Comparison of ENCODE assay signal across 18 cellular contexts in genomic region chr17:9342225-9342624, GRCh38.
DNase-seq lines count a peak whose midpoint lies in the region; ATAC-seq and TF ChIP-seq lines count a peak whose summit lies in the region.
"Had no signal": no experiment of that assay in that cellular context is flagged by ENCODE, and none has a peak within 500 bp of the region (broad histone marks: within the 10 kb centered on the region; RNA-seq: fewer than 3 reads in every experiment).

No MANE protein-coding gene starts in this region.

- H3K36me3 ChIP-seq in HEK293 (ENCODE audit: control insufficient read depth in 2 of 2, insufficient read depth in 1 of 2, low read length in 2 of 2) = no peaks in the 10 kb centered on the region
- no peaks in the 10 kb centered on the region for H3K36me3 ChIP-seq in endodermal cell (ENCODE audit: control insufficient read depth, insufficient read depth, low read length)
- H3K36me3 ChIP-seq: BE2C had no signal

- H3K27me3 ChIP-seq in endodermal cell (ENCODE audit: control insufficient read depth, insufficient read depth, low read length, poor library complexity, severe bottlenecking) = peaks cover 15% of the 10 kb centered on the region
- H3K27me3 ChIP-seq: BE2C had no signal

- no peaks in the 10 kb centered on the region; the same call in 1 of the 2 replicates for H3K4me1 ChIP-seq in HEK293 (ENCODE audit: control insufficient read depth, insufficient read depth, low read length)
- H3K4me1 ChIP-seq in endodermal cell (ENCODE audit: control insufficient read depth, insufficient read depth, low read length) = no peaks in the 10 kb centered on the region
- H3K4me1 ChIP-seq: BE2C, Caco-2 had no signal

- H3K27me3 Mint-ChIP-seq in endodermal cell (ENCODE audit: insufficient read depth) = peaks cover 18% of the 10 kb centered on the region
- H3K27me3 Mint-ChIP-seq: CD4-positive, CD25-positive, alpha-beta regulatory T cell; IgD-negative memory B cell had no signal

- CTCF ChIA-PET in HEK293 (lab: Yijun Ruan, JAX) = interaction anchor here (0.5 to 0.6 kb wide), 2 partner anchors 28 to 344 kb away, joined by 3 read pairs; no protein-coding TSS in a partner anchor

- TF ChIP-seq CTCF in HEK293 (tag by site-specific recombination; IDR thresholded peaks at IDR 0.05) (no peak), endodermal cell (conservative IDR thresholded peaks at IDR 0.05) (peak; percentile 42), GM13977 (IDR thresholded peaks at IDR 0.05; ENCODE audit: extremely low read depth, insufficient read depth, missing control alignments) (no peak)

- H3K4me3 ChIP-seq in HEK293 (ENCODE audit: low read depth, low read length) = no peak overlapping the region
- H3K4me3 ChIP-seq in endodermal cell (ENCODE audit: low read length) = no peak overlapping the region

- peak; percentile 59 for DNase-seq in endodermal cell
- peak; percentile 66 for DNase-seq in islet precursor cell
- no peak for DNase-seq in GM13977 (ENCODE audit: low spot score)
- no peak for DNase-seq in stimulated activated naive CD4-positive, alpha-beta T cell (lab: John Stamatoyannopoulos, UW)
- DNase-seq in NCI-H69 (lab: John Stamatoyannopoulos, UW) = no peak
- DNase-seq: ACHN; BE2C; C1 segment of cervical spinal cord; Caco-2; CD4-positive, CD25-positive, alpha-beta regulatory T cell; GDM1; HCEC 1CT; HFFc6; KBM-7 had no signal

- H3K27ac ChIP-seq in HEK293 (ENCODE audit: extremely low read depth, low read depth, low read length) (no peak overlapping the region), endodermal cell (ENCODE audit: low read depth, low read length) (no peak overlapping the region)

- H3K9me3 Mint-ChIP-seq in endodermal cell = no peaks in the 10 kb centered on the region
- H3K9me3 Mint-ChIP-seq: IgD-negative memory B cell had no signal

- H3K4me3 Mint-ChIP-seq in endodermal cell = no peak overlapping the region
- H3K4me3 Mint-ChIP-seq: CD4-positive, CD25-positive, alpha-beta regulatory T cell; HFFc6; IgD-negative memory B cell had no signal

- H3K36me3 Mint-ChIP-seq in endodermal cell (ENCODE audit: low read depth) = no peaks in the 10 kb centered on the region

- no peak overlapping the region for H3K9ac ChIP-seq in endodermal cell (ENCODE audit: extremely low read depth, low read length, poor library complexity, severe bottlenecking)

- ATAC-seq in HG02623 (IDR thresholded peaks at IDR 0.05; ENCODE audit: unreplicated experiment) = no peak
- ATAC-seq: HepG2 had no signal

- 93 to 100% methylated on average over 8 of the region's 8 CpGs for WGBS in endodermal cell (ENCODE audit: insufficient coverage in 1 of 2, insufficient read length in 1 of 2), 2 experiments

- in situ Hi-C loops in GM13977 (cut with MboI; ENCODE audit: low pct_unique_long_range_greater_than_20kb, low sequenced_read_pairs, unreplicated experiment) = no loop called here

- POLR2A ChIA-PET in HEK293 (lab: Yijun Ruan, JAX) = interaction anchor here (0.7 kb wide), 1 partner anchor 1191 kb away, joined by 3 read pairs; no protein-coding TSS in a partner anchor

- H3K9me3 ChIP-seq in HEK293 (ENCODE audit: control insufficient read depth, insufficient read depth, low read depth, low read length) = no peaks in the 10 kb centered on the region
- no peaks in the 10 kb centered on the region for H3K9me3 ChIP-seq in endodermal cell (ENCODE audit: control insufficient read depth, low read length)
- H3K9me3 ChIP-seq: BE2C, Caco-2 had no signal

- no peak overlapping the region for H3K27ac Mint-ChIP-seq in endodermal cell
- H3K27ac Mint-ChIP-seq: HFFc6, IgD-negative memory B cell had no signal

- peaks cover 13% of the 10 kb centered on the region for H3K4me1 Mint-ChIP-seq in endodermal cell

TF ChIP-seq in HEK293, 187 proteins besides CTCF, POLR2A, EP300 and RAD21:
- TF ChIP-seq, protein P1, sequence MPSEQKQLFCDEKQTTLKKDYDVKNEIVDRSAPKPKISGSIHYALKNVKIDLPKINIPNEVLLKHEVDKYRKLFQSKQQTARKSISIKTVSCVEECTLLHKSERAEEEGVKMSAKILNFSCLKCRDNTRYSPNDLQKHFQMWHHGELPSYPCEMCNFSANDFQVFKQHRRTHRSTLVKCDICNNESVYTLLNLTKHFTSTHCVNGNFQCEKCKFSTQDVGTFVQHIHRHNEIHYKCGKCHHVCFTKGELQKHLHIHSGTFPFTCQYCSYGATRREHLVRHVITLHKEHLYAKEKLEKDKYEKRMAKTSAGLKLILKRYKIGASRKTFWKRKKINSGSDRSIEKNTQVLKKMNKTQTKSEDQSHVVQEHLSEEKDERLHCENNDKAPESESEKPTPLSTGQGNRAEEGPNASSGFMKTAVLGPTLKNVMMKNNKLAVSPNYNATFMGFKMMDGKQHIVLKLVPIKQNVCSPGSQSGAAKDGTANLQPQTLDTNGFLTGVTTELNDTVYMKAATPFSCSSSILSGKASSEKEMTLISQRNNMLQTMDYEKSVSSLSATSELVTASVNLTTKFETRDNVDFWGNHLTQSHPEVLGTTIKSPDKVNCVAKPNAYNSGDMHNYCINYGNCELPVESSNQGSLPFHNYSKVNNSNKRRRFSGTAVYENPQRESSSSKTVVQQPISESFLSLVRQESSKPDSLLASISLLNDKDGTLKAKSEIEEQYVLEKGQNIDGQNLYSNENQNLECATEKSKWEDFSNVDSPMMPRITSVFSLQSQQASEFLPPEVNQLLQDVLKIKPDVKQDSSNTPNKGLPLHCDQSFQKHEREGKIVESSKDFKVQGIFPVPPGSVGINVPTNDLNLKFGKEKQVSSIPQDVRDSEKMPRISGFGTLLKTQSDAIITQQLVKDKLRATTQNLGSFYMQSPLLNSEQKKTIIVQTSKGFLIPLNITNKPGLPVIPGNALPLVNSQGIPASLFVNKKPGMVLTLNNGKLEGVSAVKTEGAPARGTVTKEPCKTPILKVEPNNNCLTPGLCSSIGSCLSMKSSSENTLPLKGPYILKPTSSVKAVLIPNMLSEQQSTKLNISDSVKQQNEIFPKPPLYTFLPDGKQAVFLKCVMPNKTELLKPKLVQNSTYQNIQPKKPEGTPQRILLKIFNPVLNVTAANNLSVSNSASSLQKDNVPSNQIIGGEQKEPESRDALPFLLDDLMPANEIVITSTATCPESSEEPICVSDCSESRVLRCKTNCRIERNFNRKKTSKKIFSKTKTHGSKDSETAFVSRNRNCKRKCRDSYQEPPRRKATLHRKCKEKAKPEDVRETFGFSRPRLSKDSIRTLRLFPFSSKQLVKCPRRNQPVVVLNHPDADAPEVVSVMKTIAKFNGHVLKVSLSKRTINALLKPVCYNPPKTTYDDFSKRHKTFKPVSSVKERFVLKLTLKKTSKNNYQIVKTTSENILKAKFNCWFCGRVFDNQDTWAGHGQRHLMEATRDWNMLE (tag by site-specific recombination; conservative IDR thresholded peaks at IDR 0.05; ENCODE audit: low read depth) = no peak
- TF ChIP-seq ZNF791 (tag by site-specific recombination; IDR thresholded peaks at IDR 0.05) (no peak), REST (tag by site-specific recombination; IDR thresholded peaks at IDR 0.05) (0 out of 2 replicates have a peak, but pooled peaks have one; percentile 30), ZNF266 (tag by site-specific recombination; IDR thresholded peaks at IDR 0.05; ENCODE audit: low read depth) (no peak), ZNF629 (tag by site-specific recombination; IDR thresholded peaks at IDR 0.05) (no peak), ZBTB20 (tag by site-specific recombination; IDR thresholded peaks at IDR 0.05) (no peak)

Comparison
In these comparisons a context has a peak if more than half of its experiments do, and no peak if none do; other contexts are left out.
1. DNase-seq: peak in endodermal cell (single experiment) and islet precursor cell (single experiment); none in GM13977 (single experiment), stimulated activated naive CD4-positive, alpha-beta T cell (0 of 6) and NCI-H69 (single experiment).